Comparison of ENCODE assay signal across 8 cellular contexts in the genomic region with DNA sequence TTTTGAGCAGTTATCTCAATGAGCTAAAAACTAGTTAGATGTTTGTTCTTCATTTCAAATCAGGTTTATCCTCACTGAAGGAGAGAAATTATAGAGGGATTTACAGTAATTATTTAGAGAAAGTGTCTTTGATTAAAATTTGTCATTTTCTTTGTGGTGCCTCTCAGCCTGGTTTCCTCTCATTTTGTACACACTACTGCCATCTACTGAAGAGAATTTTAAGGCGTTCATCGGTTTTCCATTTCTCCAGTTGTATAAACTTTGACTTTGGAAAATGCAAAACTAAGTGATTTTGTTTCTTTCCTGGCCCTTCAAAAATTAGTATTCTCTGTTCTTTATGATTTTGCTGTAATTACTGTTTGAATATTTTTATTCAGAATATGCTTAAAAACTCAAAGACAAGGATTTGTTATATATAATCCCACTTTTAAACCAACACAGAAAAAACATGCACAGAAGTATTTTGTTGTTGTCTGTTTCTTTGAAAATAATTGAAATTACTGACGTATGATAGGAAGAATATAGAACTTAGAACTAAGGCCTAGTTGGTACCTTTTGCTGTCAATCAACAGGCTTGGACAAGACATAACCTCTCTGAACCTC. TPM values are rescaled to one million over a fixed set of nuclear protein-coding genes. Genes with fewer than 3 reads are reported as not detected.
DNase-seq lines count a peak whose midpoint lies in the region; ATAC-seq, FAIRE-seq and TF ChIP-seq lines count a peak whose summit lies in the region.

No MANE protein-coding gene starts in this region.

- H3K4me1 Mint-ChIP-seq in activated T-helper 1 cell treated with anti-CD3 and anti-CD28 coated beads, Interleukin-12 subunit alpha, Interleukin-12 subunit beta, Interleukin-2, Interleukin-4 antibody, amounts not matched to agents 30 ng/mL and 10 ng/mL and 1 ng/mL, durations not matched to agents 14 hours and 24 hours and 36 hours (ENCODE audit: low read depth): no peaks in the 10 kb centered on the region

- H3K4me3 ChIP-seq in ACC112 (ENCODE audit: low read depth, low read length) (no peak overlapping the region), fibroblast of mammary gland (ENCODE audit: control insufficient read depth, low read depth, low read length) (no peak overlapping the region), gastrocnemius medialis (no peak overlapping the region)

- ATAC-seq in gastrocnemius medialis: no peak

- in situ Hi-C loops in gastrocnemius medialis (cut with MboI; ENCODE audit: low sequenced_read_pairs in 4 of 4): loop anchor here (5.0 to 25.0 kb wide), 3 partner anchors 555 to 562 kb away; no protein-coding TSS in a partner anchor

- no peak overlapping the region for H3K27ac Mint-ChIP-seq in activated T-helper 1 cell treated with anti-CD3 and anti-CD28 coated beads, Interleukin-12 subunit alpha, Interleukin-12 subunit beta, Interleukin-2, Interleukin-4 antibody, amounts not matched to agents 30 ng/mL and 10 ng/mL and 1 ng/mL, durations not matched to agents 14 hours and 24 hours and 36 hours

- H3K36me3 Mint-ChIP-seq in activated T-helper 1 cell treated with anti-CD3 and anti-CD28 coated beads, Interleukin-12 subunit alpha, Interleukin-12 subunit beta, Interleukin-2, Interleukin-4 antibody, amounts not matched to agents 30 ng/mL and 10 ng/mL and 1 ng/mL, durations not matched to agents 14 hours and 24 hours and 36 hours (ENCODE audit: low read depth): no peaks in the 10 kb centered on the region

- H3K27me3 ChIP-seq in ACC112 (ENCODE audit: insufficient read depth, low read length) (no peaks in the 10 kb centered on the region), gastrocnemius medialis (no peaks in the 10 kb centered on the region)

- H2AFZ ChIP-seq in ACC112 (ENCODE audit: low read length, unreplicated experiment): peak overlapping the region; percentile 14

- H3K9me3 ChIP-seq in gastrocnemius medialis: no peaks in the 10 kb centered on the region

- TF ChIP-seq CTCF in fibroblast of mammary gland (conservative IDR thresholded peaks at IDR 0.05; ENCODE audit: control insufficient read depth, insufficient read depth, low read depth, low read length): peak; percentile 71
- TF ChIP-seq CTCF in gastrocnemius medialis (IDR thresholded peaks at IDR 0.05 in 4 of 5, conservative IDR thresholded peaks at IDR 0.05 in 1 of 5): peak in 4 of 5 experiments; percentile 11 to 56 (median 40)

- H3K36me3 ChIP-seq in ACC112 (ENCODE audit: insufficient read depth, low read length) (no peaks in the 10 kb centered on the region), gastrocnemius medialis (no peaks in the 10 kb centered on the region)

- intact Hi-C loops in gastrocnemius medialis (cut with DNase I; ENCODE audit: low total_unique reads): loop anchor here (2.0 kb wide), 1 partner anchor 558 kb away; no protein-coding TSS in a partner anchor
- intact Hi-C loops in activated T-helper 1 cell treated with anti-CD3 and anti-CD28 coated beads, Interleukin-12 subunit alpha, Interleukin-12 subunit beta, Interleukin-2, Interleukin-4 antibody, amounts not matched to agents 30 ng/mL and 10 ng/mL and 1 ng/mL, durations not matched to agents 14 hours and 24 hours and 36 hours (cut with micrococcal nuclease): loop anchor here (1.0 kb wide), 1 partner anchor 558 kb away; no protein-coding TSS in a partner anchor

- H3K27ac ChIP-seq in ACC112 (ENCODE audit: low read depth, low read length): no peak overlapping the region
- no peak overlapping the region for H3K27ac ChIP-seq in gastrocnemius medialis

- H3K9me3 Mint-ChIP-seq in activated T-helper 1 cell treated with anti-CD3 and anti-CD28 coated beads, Interleukin-12 subunit alpha, Interleukin-12 subunit beta, Interleukin-2, Interleukin-4 antibody, amounts not matched to agents 30 ng/mL and 10 ng/mL and 1 ng/mL, durations not matched to agents 14 hours and 24 hours and 36 hours: no peaks in the 10 kb centered on the region

- no peak overlapping the region for H3K4me3 Mint-ChIP-seq in activated T-helper 1 cell treated with anti-CD3 and anti-CD28 coated beads, Interleukin-12 subunit alpha, Interleukin-12 subunit beta, Interleukin-2, Interleukin-4 antibody, amounts not matched to agents 30 ng/mL and 10 ng/mL and 1 ng/mL, durations not matched to agents 14 hours and 24 hours and 36 hours

- no peak for DNase-seq in GM19239 (ENCODE audit: insufficient read length, low spot score)
- DNase-seq in RKO (ENCODE audit: low spot score): peak; percentile 64
- DNase-seq in fibroblast of mammary gland (ENCODE audit: low read depth): peak; percentile 60
- no peak for DNase-seq in gastrocnemius medialis
- no peak for DNase-seq in UCSD-AML1 (lab: John Stamatoyannopoulos, UW; ENCODE audit: unreplicated experiment)
- no peak for DNase-seq in stimulated activated CD4-positive, alpha-beta T cell treated with anti-CD3 and anti-CD28 coated beads, Interleukin-12 subunit alpha, Interleukin-12 subunit beta, amount 100 ng/mL, for 4 hours
- DNase-seq in activated T-helper 1 cell treated with anti-CD3 and anti-CD28 coated beads, Interleukin-12 subunit alpha, Interleukin-12 subunit beta, Interleukin-2, Interleukin-4 antibody, amounts not matched to agents 30 ng/mL and 10 ng/mL and 1 ng/mL, durations not matched to agents 14 hours and 24 hours and 36 hours (ENCODE audit: low spot score): no peak

- FAIRE-seq in GM19239 (lab: Jason Lieb, UNC): peak; percentile 37

- no peaks in the 10 kb centered on the region for H3K79me2 ChIP-seq in ACC112 (ENCODE audit: control insufficient read depth, insufficient read depth, low read length, unreplicated experiment)

- no peak for TF ChIP-seq POLR2A in gastrocnemius medialis (IDR thresholded peaks at IDR 0.05)

- H3K27me3 Mint-ChIP-seq in activated T-helper 1 cell treated with anti-CD3 and anti-CD28 coated beads, Interleukin-12 subunit alpha, Interleukin-12 subunit beta, Interleukin-2, Interleukin-4 antibody, amounts not matched to agents 30 ng/mL and 10 ng/mL and 1 ng/mL, durations not matched to agents 14 hours and 24 hours and 36 hours (ENCODE audit: insufficient read depth): peaks cover 18% of the 10 kb centered on the region

- peaks cover 11% of the 10 kb centered on the region for H3K4me1 ChIP-seq in ACC112 (ENCODE audit: control insufficient read depth, insufficient read depth, low read length, unreplicated experiment)
- H3K4me1 ChIP-seq in gastrocnemius medialis: no peaks in the 10 kb centered on the region

RNA-seq across cellular contexts. Expression of gene ANXA3, which starts 34.4 kb away (rescaled TPM):
- total RNA-seq in gastrocnemius medialis: 10 to 100 TPM; 15.4 to 22.8 (median 17.7) TPM
- total RNA-seq in activated T-helper 1 cell treated with anti-CD3 and anti-CD28 coated beads, Interleukin-12 subunit alpha, Interleukin-12 subunit beta, Interleukin-2, Interleukin-4 antibody, amounts not matched to agents 30 ng/mL and 10 ng/mL and 1 ng/mL, durations not matched to agents 14 hours and 24 hours and 36 hours: 8.1 and 9.2 TPM in 2 replicates

Comparison
In these comparisons a context has a peak if more than half of its experiments do, and no peak if none do; other contexts are left out.
1. DNase-seq: peak in RKO (single experiment) and fibroblast of mammary gland (single experiment); none in GM19239 (single experiment), gastrocnemius medialis (0 of 2), UCSD-AML1 (single experiment), stimulated activated CD4-positive, alpha-beta T cell treated with anti-CD3 and anti-CD28 coated beads, Interleukin-12 subunit alpha, Interleukin-12 subunit beta, amount 100 ng/mL, for 4 hours (single experiment) and activated T-helper 1 cell treated with anti-CD3 and anti-CD28 coated beads, Interleukin-12 subunit alpha, Interleukin-12 subunit beta, Interleukin-2, Interleukin-4 antibody, amounts not matched to agents 30 ng/mL and 10 ng/mL and 1 ng/mL, durations not matched to agents 14 hours and 24 hours and 36 hours (single experiment).